ENCODE assay signal across 16 cellular contexts in genomic region chr22:50684986-50685385, GRCh38. TPM values are rescaled to one million over a fixed set of nuclear protein-coding genes. Genes with fewer than 3 reads are reported as not detected.
A peak's percentile ranks its signal among the peaks of the same experiment; 100 is the strongest.
DNase-seq lines count a peak whose midpoint lies in the region; ATAC-seq and TF ChIP-seq lines count a peak whose summit lies in the region.
"Had no signal": no experiment of that assay in that cellular context is flagged by ENCODE, and none has a peak within 500 bp of the region (broad histone marks: within the 10 kb centered on the region; RNA-seq: fewer than 3 reads in every experiment).

No MANE protein-coding gene starts in this region.

- peaks cover 24% of the 10 kb centered on the region for H3K9me3 Mint-ChIP-seq in WTC11

- 0 out of 2 replicates have a peak overlapping the region, but pooled peaks have one; percentile 37 for H3K27ac Mint-ChIP-seq in WTC11
- H3K27ac Mint-ChIP-seq: activated T-helper 2 cell treated with anti-CD3 and anti-CD28 coated beads, Interferon-gamma antibody, Interleukin-2, Interleukin-4, amounts not matched to agents 10 μg/mL and 5 μg/mL and 100 μg/mL, durations not matched to agents 14 hours and 24 hours and 36 hours had no signal

- H3K36me3 Mint-ChIP-seq in WTC11: peaks cover 24% of the 10 kb centered on the region

- intact Hi-C loops in cardiac septum (cut with DNase I) (no loop called here), posterior vena cava (cut with DNase I) (no loop called here)

- no peaks in the 10 kb centered on the region for H3K4me1 Mint-ChIP-seq in WTC11

- ATAC-seq in WTC11 (no peak), GM18909 (IDR thresholded peaks at IDR 0.05; ENCODE audit: poor library complexity, unreplicated experiment) (no peak)
- ATAC-seq: gastroesophageal sphincter had no signal

- TF ChIP-seq CTCF in WTC11 (IDR thresholded peaks at IDR 0.05): no peak

- H3K4me3 Mint-ChIP-seq in WTC11: no peak overlapping the region

- POLR2A ChIA-PET in WTC11 (lab: Charles Lee): no interaction called here

- DNase-seq in ELR (ENCODE audit: low read depth) (peak; percentile 47), WTC11 (ENCODE audit: low spot score) (no peak), cardiac septum (ENCODE audit: low spot score) (peak; percentile 39), posterior vena cava (ENCODE audit: low spot score) (peak; percentile 72), iPS-NIHi11 (ENCODE audit: low spot score) (no peak), NOMO-1 treated with DMSO at 0.1 percent for 48 hours (lab: John Stamatoyannopoulos, UW; ENCODE audit: unreplicated experiment) (no peak), NCI-H2029 (lab: John Stamatoyannopoulos, UW) (no peak)
- DNase-seq: activated CD4-positive, alpha-beta T cell treated with anti-CD3 and anti-CD28 coated beads for 48 hours; kidney; NCI-H524 treated with DMSO at 0.1 percent for 48 hours had no signal

- CTCF ChIA-PET in WTC11 (lab: Charles Lee): interaction anchor here (0.8 to 1.9 kb wide), 3 partner anchors 11 to 59 kb away, joined by 3 to 5 read pairs (median 5); no protein-coding TSS in a partner anchor

- peaks cover 4% of the 10 kb centered on the region for H3K27me3 Mint-ChIP-seq in WTC11 (ENCODE audit: low read depth)

TF ChIP-seq in WTC11, 78 proteins besides CTCF, POLR2A, EP300 and RAD21:
- TF ChIP-seq RORB (CRISPR knock-in tag; IDR thresholded peaks at IDR 0.05): no peak
- no peak for TF ChIP-seq ZNF396 (CRISPR knock-in tag; IDR thresholded peaks at IDR 0.05; ENCODE audit: borderline replicate concordance)
- no peak for TF ChIP-seq STAT6 (CRISPR knock-in tag; conservative IDR thresholded peaks at IDR 0.05; ENCODE audit: low read depth)
- no peak for TF ChIP-seq ZNF423 (CRISPR knock-in tag; IDR thresholded peaks at IDR 0.05)
- TF ChIP-seq ZNF512 (CRISPR knock-in tag; IDR thresholded peaks at IDR 0.05; ENCODE audit: borderline replicate concordance): no peak
- no peak for TF ChIP-seq ZNF425 (CRISPR knock-in tag; conservative IDR thresholded peaks at IDR 0.05)
- no peak for TF ChIP-seq ZBTB21 (CRISPR knock-in tag; IDR thresholded peaks at IDR 0.05; ENCODE audit: borderline replicate concordance)
- TF ChIP-seq AFF4 (CRISPR knock-in tag; IDR thresholded peaks at IDR 0.05; ENCODE audit: borderline replicate concordance): no peak
- no peak for TF ChIP-seq ZNF232 (CRISPR knock-in tag; IDR thresholded peaks at IDR 0.05)
- no peak for TF ChIP-seq MLX (CRISPR knock-in tag; IDR thresholded peaks at IDR 0.05)
- no peak for TF ChIP-seq NFE2L1 (CRISPR knock-in tag; IDR thresholded peaks at IDR 0.05)
- no peak for TF ChIP-seq CREM (CRISPR knock-in tag; IDR thresholded peaks at IDR 0.05)
- TF ChIP-seq FOXJ3 (CRISPR knock-in tag; IDR thresholded peaks at IDR 0.05; ENCODE audit: borderline replicate concordance): no peak
TF ChIP-seq in WTC11: peak in this region for 0.

RNA-seq across cellular contexts. Expression of gene SHANK3, which starts 12.4 kb away (rescaled TPM):
- 9.6 to 10.5 TPM (median 9.7 TPM) in 3 replicates for total RNA-seq in WTC11 (2021)
- 25.9 TPM for total RNA-seq in cardiac septum
- 10 to 100 TPM; 24.2 to 34.4 TPM for total RNA-seq in posterior vena cava

RNA-seq across cellular contexts. Expression of gene ACR, which starts 53.0 kb away (rescaled TPM):
- 0.18 to 0.55 TPM (median 0.46 TPM) in 3 replicates for total RNA-seq in WTC11 (2021)
- 0.40 TPM for total RNA-seq in cardiac septum
- total RNA-seq in posterior vena cava: 1 to 10 TPM in 1 of 2 donors, under 1 TPM in 1; 0.65 to 2.6 TPM
- total RNA-seq: activated T-helper 2 cell treated with anti-CD3 and anti-CD28 coated beads, Interferon-gamma antibody, Interleukin-2, Interleukin-4, amounts not matched to agents 10 μg/mL and 5 μg/mL and 100 μg/mL, durations not matched to agents 14 hours and 24 hours and 36 hours; ascending aorta; gastroesophageal sphincter; Peyer's patch; thoracic aorta had no signal

RNA-seq across cellular contexts. Expression of gene ARSA, which starts 57.0 kb away (rescaled TPM):
- total RNA-seq in WTC11 (2021) (17.7 to 18.8 TPM (median 17.8 TPM) in 3 replicates), cardiac septum (33.7 TPM), posterior vena cava (10 to 100 TPM; 21.8 to 29.4 TPM)

Comparison
In these comparisons a context has a peak if more than half of its experiments do, and no peak if none do; other contexts are left out.
1. DNase-seq: peak in ELR (single experiment), cardiac septum (single experiment) and posterior vena cava (single experiment); none in WTC11 (single experiment), iPS-NIHi11 (single experiment), NOMO-1 treated with DMSO at 0.1 percent for 48 hours (single experiment) and NCI-H2029 (single experiment).